12 cellular contexts compared by ENCODE assay signal in genomic region chr22:44587004-44587793, GRCh38.
DNase-seq lines count a peak whose midpoint lies in the region; ATAC-seq, FAIRE-seq and TF ChIP-seq lines count a peak whose summit lies in the region.
"Had no signal": no experiment of that assay in that cellular context is flagged by ENCODE, and none has a peak within 500 bp of the region (broad histone marks: within the 10 kb centered on the region; RNA-seq: fewer than 3 reads in every experiment).

No MANE protein-coding gene starts in this region.

- no peak overlapping the region for H3K4me2 ChIP-seq in K562 (ENCODE audit: insufficient read depth, low read length)

- H3K4me3 ChIP-seq in K562, result no peak overlapping the region
- H3K4me3 ChIP-seq: ascending aorta, GM12878, MG63 had no signal

- TF ChIP-seq CTCF in K562 (IDR thresholded peaks at IDR 0.05 in 2 of 3, conservative IDR thresholded peaks at IDR 0.05 in 1 of 3; ENCODE audit: insufficient read depth in 2 of 3, low read depth in 1 of 3, low read length in 3 of 3) (no peak), nephron (IDR thresholded peaks at IDR 0.05; ENCODE audit: unreplicated experiment in 3 of 3) (no peak), GM10248 (IDR thresholded peaks at IDR 0.05; ENCODE audit: control extremely low read depth, extremely low read depth, low read depth, missing control alignments) (no peak)

- peaks cover 14% of the 10 kb centered on the region for H3K4me1 Mint-ChIP-seq in nephron

- in situ Hi-C loops in K562 (cut with MboI), result no loop called here

- peak; percentile 68 for DNase-seq in DMS79 (lab: John Stamatoyannopoulos, UW)
- DNase-seq in NCI-H187 treated with DMSO at 0.1 percent for 48 hours (lab: John Stamatoyannopoulos, UW), result peak; percentile 52
- no peak for DNase-seq in K562 (ENCODE audit: extremely low read depth in 1 of 4, low spot score in 3 of 4)
- DNase-seq in stimulated activated CD4-positive, alpha-beta T cell treated with anti-CD3 and anti-CD28 coated beads, Interleukin-2, amount 100 ng/mL, for 48 hours, result no peak
- no peak for DNase-seq in GM12892 (ENCODE audit: insufficient read length)
- no peak for DNase-seq in GM10248 (ENCODE audit: extremely low spot score)
- DNase-seq: MG63; stimulated activated CD4-positive, alpha-beta T cell treated with anti-CD3 and anti-CD28 coated beads, Interleukin-12 subunit alpha, Interleukin-12 subunit beta, amount 100 ng/mL, for 4 hours had no signal

- TF ChIP-seq RAD21 in K562 (CRISPR knock-in tag; conservative IDR thresholded peaks at IDR 0.05 in 1 of 2, IDR thresholded peaks at IDR 0.05 in 1 of 2), result no peak

- H3K27me3 Mint-ChIP-seq in nephron (ENCODE audit: low read depth), result peaks cover 56% of the 10 kb centered on the region

- H3K36me3 Mint-ChIP-seq in nephron (ENCODE audit: low read depth), result no peaks in the 10 kb centered on the region

- TF ChIP-seq POLR2A in K562 (conservative IDR thresholded peaks at IDR 0.05) (no peak), GM12892 (IDR thresholded peaks at IDR 0.05; ENCODE audit: low read depth, low read length) (no peak)

- no peaks in the 10 kb centered on the region for H3K4me1 ChIP-seq in K562 (replicated peaks in 1 of 2; ENCODE audit: control insufficient read depth in 2 of 2, insufficient read depth in 2 of 2, low read length in 2 of 2)
- H3K4me1 ChIP-seq: ascending aorta had no signal

- intact Hi-C loops in K562 (cut with micrococcal nuclease), result no loop called here

- 9% methylated on average over 17 of the region's 24 CpGs for WGBS in K562 (ENCODE audit: insufficient coverage, low coverage, missing lambda C conversion rate)

- H3K9me1 ChIP-seq in K562 (ENCODE audit: control insufficient read depth, insufficient read depth, low read length), result no peaks in the 10 kb centered on the region

- no peak overlapping the region for H2AFZ ChIP-seq in K562 (ENCODE audit: low read depth, low read length)

- no TSS peak for BruUV-seq in K562 (replicated peaks; lab: Mats Ljungman, UMichigan)

- no peak for TF ChIP-seq EP300 in K562 (IDR thresholded peaks at IDR 0.05; ENCODE audit: low read length)

- no peak overlapping the region for H3K9ac ChIP-seq in K562 (ENCODE audit: insufficient read depth in 1 of 2, low read depth in 2 of 2, low read length in 2 of 2)

- no peak for ATAC-seq in K562
- no peak for ATAC-seq in GM21381 (IDR thresholded peaks at IDR 0.05; ENCODE audit: unreplicated experiment)
- ATAC-seq: GM12878 had no signal

- CTCF ChIA-PET in K562 (lab: Yijun Ruan, JAX; ENCODE audit: low intra/inter-chr PET ratio), result no interaction called here
- CTCF ChIA-PET in GM10248 (lab: Yijun Ruan, JAX), result no interaction called here

- H3K9me3 Mint-ChIP-seq in nephron, result peaks cover 8% of the 10 kb centered on the region

- POLR2A ChIA-PET in K562 (lab: Yijun Ruan, JAX) (no interaction called here), GM10248 (lab: Yijun Ruan, JAX) (interaction anchor here (0.6 kb wide), 1 partner anchor 15 kb away, joined by 4 read pairs; no protein-coding TSS in a partner anchor)

- no peaks in the 10 kb centered on the region for H3K9me3 ChIP-seq in K562 (replicated peaks; ENCODE audit: control insufficient read depth, insufficient read depth, low read depth, low read length)
- H3K9me3 ChIP-seq: ascending aorta, MG63 had no signal

- H3K27me3 ChIP-seq in K562 (ENCODE audit: control insufficient read depth in 2 of 2, insufficient read depth in 2 of 2, low read length in 2 of 2), result peaks cover 0 to 41% of the 10 kb centered on the region in 2 experiments; a peak in 3 of 5 replicates
- H3K27me3 ChIP-seq: ascending aorta, MG63 had no signal

- H3K27ac Mint-ChIP-seq in nephron, result peak overlapping the region in 2 of 3 experiments; percentile 23 to 35

- no peaks in the 10 kb centered on the region for H3K36me3 ChIP-seq in K562 (ENCODE audit: control insufficient read depth, insufficient read depth, low read length)
- H3K36me3 ChIP-seq: ascending aorta, MG63 had no signal

- peak overlapping the region in 1 of 3 experiments; percentile 31 for H3K4me3 Mint-ChIP-seq in nephron

- no peak overlapping the region for H3K27ac ChIP-seq in K562 (ENCODE audit: extremely low read depth, low read depth, low read length)
- H3K27ac ChIP-seq: ascending aorta had no signal

- H3K79me2 ChIP-seq in K562 (ENCODE audit: control insufficient read depth, insufficient read depth, low read length), result no peaks in the 10 kb centered on the region

- H4K20me1 ChIP-seq in K562 (replicated peaks; ENCODE audit: control insufficient read depth, insufficient read depth, low read length), result no peaks in the 10 kb centered on the region

- FAIRE-seq in K562 (lab: Jason Lieb, UNC) (no peak), GM12892 (lab: Jason Lieb, UNC) (no peak)
- FAIRE-seq: GM12878 had no signal

TF ChIP-seq in K562, 482 proteins besides CTCF, POLR2A, EP300 and RAD21:
- TF ChIP-seq NFIC (IDR thresholded peaks at IDR 0.05), result peak; percentile 63
- peak; percentile 20; the same call in 1 of the 2 replicates for TF ChIP-seq RFX1 (IDR thresholded peaks at IDR 0.05)
- TF ChIP-seq IRF9 (tag; IDR thresholded peaks at IDR 0.05), result no peak

Comparison
In these comparisons a context has a peak if more than half of its experiments do, and no peak if none do; other contexts are left out.
1. DNase-seq: peak in DMS79 (single experiment) and NCI-H187 treated with DMSO at 0.1 percent for 48 hours (single experiment); none in K562 (0 of 4), stimulated activated CD4-positive, alpha-beta T cell treated with anti-CD3 and anti-CD28 coated beads, Interleukin-2, amount 100 ng/mL, for 48 hours (0 of 2), GM12892 (single experiment) and GM10248 (single experiment).